1 cellular context compared by ENCODE assay signal in the genomic region with DNA sequence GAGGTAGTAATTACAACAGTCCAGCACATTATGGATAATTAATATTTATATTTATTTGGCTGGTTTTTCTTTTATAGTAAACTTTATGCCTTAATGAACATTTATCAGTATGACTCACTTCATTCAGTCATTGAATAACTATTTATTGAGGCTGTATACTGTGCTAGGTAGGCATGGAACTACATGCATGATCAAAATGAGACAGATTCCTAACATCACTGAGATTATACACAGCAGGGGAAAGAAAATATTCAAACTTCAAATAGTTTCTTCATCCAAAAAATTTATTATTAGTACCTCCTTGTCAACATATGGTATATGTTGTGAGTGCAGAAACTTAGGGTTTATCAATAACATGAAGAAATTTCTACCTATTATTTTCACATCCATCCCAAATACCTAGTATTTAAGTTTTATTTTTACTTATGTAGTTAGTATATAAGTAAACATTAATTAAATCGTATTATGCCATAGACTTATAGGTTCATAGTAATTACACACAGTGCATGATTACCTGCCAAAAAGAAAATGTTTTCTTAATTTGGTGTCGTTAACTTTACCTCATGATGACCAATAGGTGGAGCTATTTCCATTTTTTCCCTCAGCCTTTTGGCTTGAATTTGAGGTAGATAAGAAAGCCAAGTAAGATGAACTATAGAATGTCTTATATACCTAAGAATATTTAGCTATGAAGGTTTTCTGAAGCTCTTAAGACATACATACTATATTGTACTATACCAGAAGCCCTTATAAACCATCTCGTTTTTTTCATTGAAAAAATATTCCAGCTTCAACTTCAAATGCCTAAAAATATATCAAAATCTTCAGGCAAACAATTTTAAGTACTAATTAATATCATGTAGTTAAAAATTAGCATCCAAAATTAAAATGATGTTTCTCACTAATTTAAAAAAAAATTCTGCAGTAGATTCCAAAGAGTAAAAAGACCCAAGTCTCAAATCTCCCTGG.
TF ChIP-seq lines count a peak whose summit lies in the region.

No MANE protein-coding gene starts in this region.

TF ChIP-seq in H1, 55 proteins besides CTCF, POLR2A, EP300 and RAD21:
- TF ChIP-seq CHD2 (IDR thresholded peaks at IDR 0.05; ENCODE audit: low read length) (no peak), MAFK (IDR thresholded peaks at IDR 0.05; ENCODE audit: low read depth, low read length) (no peak), NANOG (IDR thresholded peaks at IDR 0.05; ENCODE audit: insufficient read depth, low read depth, low read length, poor library complexity, severe bottlenecking) (no peak), SP4 (IDR thresholded peaks at IDR 0.05; ENCODE audit: low read length) (no peak), KDM4A (IDR thresholded peaks at IDR 0.05; ENCODE audit: low read depth, low read length, severe bottlenecking) (no peak), CEBPB (IDR thresholded peaks at IDR 0.05; ENCODE audit: low read depth, low read length) (no peak)
